Comparison of ENCODE assay signal across 8 cellular contexts in the genomic region with DNA sequence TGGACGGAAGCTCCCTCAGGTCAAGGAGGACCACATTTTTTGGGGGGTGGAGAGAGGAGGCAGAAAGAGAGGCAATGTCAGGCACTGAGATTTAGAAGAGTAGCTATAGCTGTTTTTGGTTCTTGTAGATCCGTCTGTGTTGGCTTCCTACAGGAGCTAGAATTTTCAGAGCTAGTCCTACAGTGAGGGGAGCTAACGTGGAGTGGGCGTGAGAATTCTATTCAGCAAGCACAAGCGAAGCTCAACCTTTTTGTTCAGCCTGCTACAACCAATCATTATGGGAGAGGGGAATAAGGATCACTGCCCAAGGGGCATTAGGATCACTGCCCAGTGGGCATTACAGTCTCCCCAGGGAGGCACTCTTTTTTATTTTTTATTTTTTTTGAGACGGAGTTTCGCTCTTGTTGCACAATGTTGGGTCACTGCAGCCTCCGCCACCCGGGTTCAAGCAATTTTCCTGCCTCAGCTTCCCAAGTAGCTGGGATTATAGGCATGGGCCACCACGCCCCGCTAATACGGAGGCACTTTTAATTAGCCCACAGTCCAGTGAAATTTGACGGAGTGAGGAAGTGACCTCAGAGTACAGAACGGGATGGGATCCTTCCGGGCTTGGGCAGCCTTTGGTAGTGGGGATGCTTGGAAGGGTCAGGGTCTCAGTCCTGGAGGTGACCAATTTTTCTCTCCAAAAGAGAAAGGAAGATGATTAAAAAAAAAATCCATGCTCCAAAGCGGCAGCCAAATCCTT.
DNase-seq lines count a peak whose midpoint lies in the region; ATAC-seq lines count a peak whose summit lies in the region.

No MANE protein-coding gene starts in this region.

- H3K9ac ChIP-seq in BLaER1, result peak overlapping the region; percentile 94

- no peaks in the 10 kb centered on the region for H3K27me3 Mint-ChIP-seq in stimulated activated memory B cell treated with anti-CD40 and anti-IgM and Interleukin-4, amounts not matched to agents 10 μg/mL and 1 μg/mL and 100 μg/mL, for 72 hours

- no peaks in the 10 kb centered on the region for H3K9me3 Mint-ChIP-seq in stimulated activated memory B cell treated with anti-CD40 and anti-IgM and Interleukin-4, amounts not matched to agents 10 μg/mL and 1 μg/mL and 100 μg/mL, for 72 hours

- ATAC-seq in stimulated activated memory B cell treated with anti-CD40 and anti-IgM and Interleukin-4, amounts not matched to agents 10 μg/mL and 1 μg/mL and 100 μg/mL, for 72 hours, result no peak
- ATAC-seq in HG02678 (IDR thresholded peaks at IDR 0.05; ENCODE audit: unreplicated experiment), result no peak
- no peak for ATAC-seq in HG02759 (IDR thresholded peaks at IDR 0.05; ENCODE audit: unreplicated experiment)

- peak overlapping the region; percentile 92 for H3K27ac ChIP-seq in BLaER1
- peak overlapping the region; percentile 97 for H3K27ac ChIP-seq in angular gyrus (ENCODE audit: low read depth, low read length)

- peak; percentile 65 for DNase-seq in HuH-7 (ENCODE audit: low spot score)
- no peak for DNase-seq in SIG-M5 treated with dmso at 0.1 percent for 504 hours (lab: John Stamatoyannopoulos, UW; ENCODE audit: unreplicated experiment)

- peaks cover 34% of the 10 kb centered on the region for H4K20me1 ChIP-seq in BLaER1

- H3K27ac Mint-ChIP-seq in stimulated activated memory B cell treated with anti-CD40 and anti-IgM and Interleukin-4, amounts not matched to agents 10 μg/mL and 1 μg/mL and 100 μg/mL, for 72 hours, result peak overlapping the region; percentile 89

- H3K4me1 Mint-ChIP-seq in stimulated activated memory B cell treated with anti-CD40 and anti-IgM and Interleukin-4, amounts not matched to agents 10 μg/mL and 1 μg/mL and 100 μg/mL, for 72 hours, result peaks cover 44% of the 10 kb centered on the region

- H3K36me3 Mint-ChIP-seq in stimulated activated memory B cell treated with anti-CD40 and anti-IgM and Interleukin-4, amounts not matched to agents 10 μg/mL and 1 μg/mL and 100 μg/mL, for 72 hours, result peaks cover 16% of the 10 kb centered on the region

- H3K4me3 ChIP-seq in BLaER1 (peak overlapping the region; percentile 83), iPS-18c (ENCODE audit: insufficient read depth, low read depth, low read length) (peak overlapping the region; percentile 94)

- H3K4me3 Mint-ChIP-seq in stimulated activated memory B cell treated with anti-CD40 and anti-IgM and Interleukin-4, amounts not matched to agents 10 μg/mL and 1 μg/mL and 100 μg/mL, for 72 hours, result peak overlapping the region; percentile 92

- H3K36me3 ChIP-seq in BLaER1, result peaks cover 35% of the 10 kb centered on the region

- peak overlapping the region; percentile 92 for H3K4me2 ChIP-seq in BLaER1

- peaks cover 38% of the 10 kb centered on the region for H3K4me1 ChIP-seq in BLaER1

- H3K9me3 ChIP-seq in BLaER1 (no peaks in the 10 kb centered on the region), iPS-18c (ENCODE audit: control insufficient read depth, insufficient read depth, low read length) (peaks cover 5% of the 10 kb centered on the region)

- H3K27me3 ChIP-seq in BLaER1, result no peaks in the 10 kb centered on the region
